In the genomic region with DNA sequence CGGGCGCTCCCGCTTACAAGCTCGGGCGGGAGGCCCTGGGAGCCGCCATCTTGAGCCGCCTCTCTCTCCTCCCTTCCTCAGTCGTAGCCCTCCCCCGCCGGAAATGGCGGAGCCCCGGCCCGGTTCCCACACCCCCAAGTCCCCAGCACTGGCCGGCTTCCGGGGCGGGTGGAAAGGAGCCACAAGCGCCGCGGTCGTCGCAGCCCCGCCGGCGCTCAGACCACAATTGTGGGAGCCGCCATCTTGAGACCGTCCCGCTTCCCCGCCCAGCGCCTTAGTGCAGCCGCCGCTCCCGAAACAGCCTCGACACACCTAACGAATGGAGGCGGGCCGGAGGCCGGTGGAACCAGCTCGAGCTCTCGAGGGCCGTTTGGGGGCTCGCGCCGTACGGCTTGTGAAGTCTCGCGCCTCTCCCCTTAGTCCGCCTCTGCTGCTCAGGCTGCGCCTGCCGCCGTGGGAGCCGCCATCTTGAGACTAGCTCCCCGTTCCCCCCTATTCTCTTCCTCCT, we compare ENCODE assay signal across 8 cellular contexts. TPM values are rescaled to one million over a fixed set of nuclear protein-coding genes. Genes with fewer than 3 reads are reported as not detected.
DNase-seq lines count a peak whose midpoint lies in the region; ATAC-seq, FAIRE-seq and TF ChIP-seq lines count a peak whose summit lies in the region.

No MANE protein-coding gene starts in this region.

- peak overlapping the region; percentile 83 for H3K4me3 ChIP-seq in AG04450 (ENCODE audit: low read depth, low read length)
- H3K4me3 ChIP-seq in coronary artery = peak overlapping the region; percentile 87
- peak overlapping the region; percentile 85 to 90 (median 89) for H3K4me3 ChIP-seq in HepG2 (replicated peaks in 1 of 3; ENCODE audit: insufficient read depth in 1 of 3, low read depth in 2 of 3, low read length in 3 of 3)

- H3K27ac ChIP-seq in AG04450 (ENCODE audit: low read depth, low read length) (peak overlapping the region; percentile 98), coronary artery (peak overlapping the region; percentile 99), HepG2 (ENCODE audit: extremely low read length, insufficient read depth, low read length) (peak overlapping the region; percentile 100)

- H3K27me3 ChIP-seq in AG04450 (ENCODE audit: control insufficient read depth, insufficient read depth, low read length) = no peaks in the 10 kb centered on the region
- H3K27me3 ChIP-seq in HepG2 (ENCODE audit: control insufficient read depth in 1 of 2, insufficient read depth in 2 of 2, low read length in 2 of 2) = no peaks in the 10 kb centered on the region; a peak in 1 of 5 replicates

- H3K4me1 ChIP-seq in HepG2 (ENCODE audit: insufficient read depth, low read length) = peaks cover 60% of the 10 kb centered on the region

- peaks cover 33% of the 10 kb centered on the region for H4K20me1 ChIP-seq in HepG2 (ENCODE audit: insufficient read depth, low read length)

- no peaks in the 10 kb centered on the region for H3K27me3 Mint-ChIP-seq in activated CD4-positive, alpha-beta T cell treated with anti-CD3 and anti-CD28 coated beads, Interleukin-2, amount 10 ng/mL, durations not matched to agents 7 days and 5 days

- H3K36me3 Mint-ChIP-seq in activated CD4-positive, alpha-beta T cell treated with anti-CD3 and anti-CD28 coated beads, Interleukin-2, amount 10 ng/mL, durations not matched to agents 7 days and 5 days (ENCODE audit: low read depth) = peaks cover 31% of the 10 kb centered on the region

- TF ChIP-seq EP300 in HepG2 (IDR thresholded peaks at IDR 0.05; ENCODE audit: low read depth in 2 of 2, low read length in 2 of 2) (no peak), HepG2 (CRISPR knock-in tag; IDR thresholded peaks at IDR 0.05; ENCODE audit: borderline replicate concordance) (no peak)

- CTCF ChIA-PET in AG04450 (lab: Charles Lee) (interaction anchor here (1.6 kb wide), 1 partner anchor 42 kb away, joined by 7 read pairs; no protein-coding TSS in a partner anchor), HepG2 (lab: Yijun Ruan, JAX; ENCODE audit: low intra/inter-chr PET ratio, low total read pairs) (no interaction called here)
- CTCF ChIA-PET in activated CD4-positive, alpha-beta T cell treated with anti-CD3 and anti-CD28 coated beads, Interleukin-2, amount 10 ng/mL, durations not matched to agents 7 days and 5 days (lab: Charles Lee) = interaction anchor here (1.5 to 7.6 kb wide), 3 partner anchors 22 to 47 kb away, joined by 3 to 82 read pairs (median 5); a partner anchor contains a TSS

- no peaks in the 10 kb centered on the region for H3K9me3 Mint-ChIP-seq in activated CD4-positive, alpha-beta T cell treated with anti-CD3 and anti-CD28 coated beads, Interleukin-2, amount 10 ng/mL, durations not matched to agents 7 days and 5 days

- H2AFZ ChIP-seq in HepG2 (ENCODE audit: low read length) = no peak overlapping the region

- POLR2A ChIA-PET in AG04450 (lab: Yijun Ruan, JAX) (interaction anchor here (0.6 to 0.8 kb wide), 2 partner anchors 9 to 177 kb away, joined by 4 to 7 read pairs; a partner anchor contains a TSS), HepG2 (lab: Yijun Ruan, JAX) (interaction anchor here (1.0 to 6.3 kb wide), 6 partner anchors 24 to 49 kb away, joined by 3 to 54 read pairs (median 9); a partner anchor contains a TSS)
- POLR2A ChIA-PET in activated CD4-positive, alpha-beta T cell treated with anti-CD3 and anti-CD28 coated beads, Interleukin-2, amount 10 ng/mL, durations not matched to agents 7 days and 5 days (lab: Charles Lee) = interaction anchor here (0.9 kb wide), 1 partner anchor 10 kb away, joined by 4 read pairs; no protein-coding TSS in a partner anchor

- DNase-seq in AG04450 (ENCODE audit: low read depth, low spot score) = peak; percentile 61
- DNase-seq in NCI-H510A (lab: John Stamatoyannopoulos, UW) = peak; percentile 79
- DNase-seq in activated CD4-positive, alpha-beta T cell treated with anti-CD3 and anti-CD28 coated beads, Interleukin-2, amount 10 ng/mL, durations not matched to agents 7 days and 5 days = peak; percentile 89
- DNase-seq in coronary artery (ENCODE audit: low spot score) = peak; percentile 94
- peak; percentile 65 for DNase-seq in HepG2 (ENCODE audit: low spot score)
- peak; percentile 72 to 86 for DNase-seq in stimulated activated CD4-positive, alpha-beta T cell treated with anti-CD3 and anti-CD28 coated beads, Interleukin-2, amount 100 ng/mL, for 48 hours

- TF ChIP-seq RAD21 in HepG2 (CRISPR knock-in tag; IDR thresholded peaks at IDR 0.05) = no peak

- BruUV-seq in HepG2 (replicated peaks; lab: Mats Ljungman, UMichigan) = no TSS peak

- peak overlapping the region; percentile 64 for H3K4me2 ChIP-seq in HepG2 (ENCODE audit: low read depth, low read length)

- H3K4me3 Mint-ChIP-seq in activated CD4-positive, alpha-beta T cell treated with anti-CD3 and anti-CD28 coated beads, Interleukin-2, amount 10 ng/mL, durations not matched to agents 7 days and 5 days = peak overlapping the region; percentile 100

- H3K79me2 ChIP-seq in HepG2 (ENCODE audit: insufficient read depth, low read length) = peaks cover 55% of the 10 kb centered on the region

- TF ChIP-seq CTCF in AG04450 (IDR thresholded peaks at IDR 0.05; ENCODE audit: low read depth, low read length) (no peak), coronary artery (IDR thresholded peaks at IDR 0.05) (no peak), HepG2 (CRISPR knock-in tag; IDR thresholded peaks at IDR 0.05) (no peak)

- H3K9me3 ChIP-seq in AG04450 (ENCODE audit: control insufficient read depth, insufficient read depth, low read length) = no peaks in the 10 kb centered on the region; the same call in 1 of the 2 replicates
- no peaks in the 10 kb centered on the region for H3K9me3 ChIP-seq in HepG2 (ENCODE audit: low read length)

- in situ Hi-C loops in HepG2 (cut with HindIII; ENCODE audit: extremely low pct_ligation_motif_present, low pct_unique_long_range_greater_than_20kb) = loop anchor here (5.0 kb wide), 1 partner anchor 41 kb away; no protein-coding TSS in a partner anchor

- TF ChIP-seq POLR2A in HepG2 (IDR thresholded peaks at IDR 0.05; ENCODE audit: insufficient read depth in 1 of 2, low read depth in 2 of 2, low read length in 2 of 2) = no peak; a peak in 2 of 4 replicates

- H3K36me3 ChIP-seq in HepG2 (replicated peaks in 1 of 2; ENCODE audit: control insufficient read depth in 1 of 2, insufficient read depth in 2 of 2, low read length in 2 of 2) = peaks cover 0 to 11% of the 10 kb centered on the region in 2 experiments; a peak in 2 of 5 replicates

- H3K9ac ChIP-seq in HepG2 (ENCODE audit: insufficient read depth, low read depth, low read length) = peak overlapping the region; percentile 100

- ATAC-seq in GM18907 (IDR thresholded peaks at IDR 0.05; ENCODE audit: unreplicated experiment) (peak; percentile 50), HG03175 (IDR thresholded peaks at IDR 0.05; ENCODE audit: unreplicated experiment) (peak; percentile 31), HepG2 (peak; percentile 74)

- no peak for FAIRE-seq in HepG2 (lab: Jason Lieb, UNC)

- H3K27ac Mint-ChIP-seq in activated CD4-positive, alpha-beta T cell treated with anti-CD3 and anti-CD28 coated beads, Interleukin-2, amount 10 ng/mL, durations not matched to agents 7 days and 5 days = peak overlapping the region; percentile 100

- no CpG with 5 or more reads among the region's 52 CpGs for WGBS in HepG2 (ENCODE audit: low lambda C conversion rate)

- intact Hi-C loops in HepG2 (cut with micrococcal nuclease; ENCODE audit: unreplicated experiment) = no loop called here

- H3K4me1 Mint-ChIP-seq in activated CD4-positive, alpha-beta T cell treated with anti-CD3 and anti-CD28 coated beads, Interleukin-2, amount 10 ng/mL, durations not matched to agents 7 days and 5 days = peaks cover 43% of the 10 kb centered on the region

RNA-seq across cellular contexts. Expression of a gene that starts 0.4 kb away (rescaled TPM):
- polyA plus RNA-seq in AG04450 (2011; rRNA removed) (2.7 and 5.8 TPM in 2 replicates), HepG2 (2011; rRNA removed) (5.8 TPM in 2 replicates)
- 17.9 and 26.6 TPM in 2 replicates for polyA minus RNA-seq in AG04450 (2011; rRNA and poly(A)+ RNA removed)
- total RNA-seq in activated CD4-positive, alpha-beta T cell treated with anti-CD3 and anti-CD28 coated beads, Interleukin-2, amount 10 ng/mL, durations not matched to agents 7 days and 5 days = 100 to 1,000 TPM; 116 to 121 TPM
- 17.8 and 24.0 TPM in 2 replicates for total RNA-seq in HepG2 (2016; rRNA removed; fragmentation: Illumina TruSeq; extraction: Trizol)
- total RNA-seq in HepG2 (2016; cell fraction: cytosol; rRNA removed; fragmentation: Illumina TruSeq; extraction: Trizol; ENCODE audit: low read depth) = 3.1 and 3.2 TPM in 2 replicates
- 18.3 and 20.3 TPM in 2 replicates for total RNA-seq in HepG2 (2016; cell fraction: insoluble cytoplasmic fraction; rRNA removed; fragmentation: Illumina TruSeq; extraction: Trizol)
- total RNA-seq in HepG2 (2016; cell fraction: membrane; rRNA removed; fragmentation: Illumina TruSeq; extraction: Trizol) = 11.9 and 12.8 TPM in 2 replicates
- total RNA-seq in HepG2 (2016; cell fraction: nucleus; rRNA removed; fragmentation: Illumina TruSeq; extraction: Trizol) = 17.9 and 21.9 TPM in 2 replicates
- 4.6 and 5.7 TPM in 2 replicates for polyA plus RNA-seq in HepG2 (2011; cell fraction: cytosol; rRNA removed)
- 27.7 and 34.4 TPM in 2 replicates for polyA plus RNA-seq in HepG2 (2011; cell fraction: nucleus; rRNA removed)
- 18.3 and 21.2 TPM in 2 replicates for polyA plus RNA-seq in HepG2 (2012)
- polyA plus RNA-seq in HepG2 (2016; cell fraction: cytosol; fragmentation: Illumina TruSeq; extraction: Trizol; ENCODE audit: low read depth) = 2.2 and 2.6 TPM in 2 replicates
- polyA plus RNA-seq in HepG2 (2016; cell fraction: insoluble cytoplasmic fraction; fragmentation: Illumina TruSeq; extraction: Trizol; ENCODE audit: low read depth) = 32.5 and 46.4 TPM in 2 replicates
- 7.0 and 9.4 TPM in 2 replicates for polyA plus RNA-seq in HepG2 (2016; cell fraction: membrane; fragmentation: Illumina TruSeq; extraction: Trizol; ENCODE audit: low read depth)
- polyA plus RNA-seq in HepG2 (2016; cell fraction: nucleus; fragmentation: Illumina TruSeq; extraction: Trizol; ENCODE audit: insufficient read depth, low read depth) = 60.1 and 68.4 TPM in 2 replicates
- 16.9 and 25.4 TPM in 2 replicates for polyA minus RNA-seq in HepG2 (2011; rRNA and poly(A)+ RNA removed; ENCODE audit: low replicate concordance)
- 17.9 and 19.6 TPM in 2 replicates for polyA minus RNA-seq in HepG2 (2011; cell fraction: cytosol; rRNA and poly(A)+ RNA removed)
- 10.3 and 14.4 TPM in 2 replicates for polyA minus RNA-seq in HepG2 (2011; cell fraction: nucleus; rRNA and poly(A)+ RNA removed)

RNA-seq across cellular contexts. Expression of a gene that starts 1.4 kb away (rescaled TPM):
- polyA plus RNA-seq in AG04450 (2011; rRNA removed) (3.2 and 3.9 TPM in 2 replicates), HepG2 (2011; rRNA removed) (6.2 and 6.7 TPM in 2 replicates)
- polyA minus RNA-seq in AG04450 (2011; rRNA and poly(A)+ RNA removed) = 2.2 and 2.6 TPM in 2 replicates
- 1 to 10 TPM; 7.9 to 8.5 TPM for total RNA-seq in activated CD4-positive, alpha-beta T cell treated with anti-CD3 and anti-CD28 coated beads, Interleukin-2, amount 10 ng/mL, durations not matched to agents 7 days and 5 days
- 1.7 and 2.2 TPM in 2 replicates for total RNA-seq in HepG2 (2016; rRNA removed; fragmentation: Illumina TruSeq; extraction: Trizol)
- total RNA-seq in HepG2 (2016; cell fraction: cytosol; rRNA removed; fragmentation: Illumina TruSeq; extraction: Trizol; ENCODE audit: low read depth) = 0.40 and 0.53 TPM in 2 replicates
- 2.0 and 3.2 TPM in 2 replicates for total RNA-seq in HepG2 (2016; cell fraction: insoluble cytoplasmic fraction; rRNA removed; fragmentation: Illumina TruSeq; extraction: Trizol)
- total RNA-seq in HepG2 (2016; cell fraction: membrane; rRNA removed; fragmentation: Illumina TruSeq; extraction: Trizol) = 1.1 and 1.3 TPM in 2 replicates
- 2.5 and 3.6 TPM in 2 replicates for total RNA-seq in HepG2 (2016; cell fraction: nucleus; rRNA removed; fragmentation: Illumina TruSeq; extraction: Trizol)
- 7.0 and 11.0 TPM in 2 replicates for polyA plus RNA-seq in HepG2 (2011; cell fraction: cytosol; rRNA removed)
- polyA plus RNA-seq in HepG2 (2011; cell fraction: nucleus; rRNA removed) = 4.7 and 4.8 TPM in 2 replicates
- 5.0 and 5.4 TPM in 2 replicates for polyA plus RNA-seq in HepG2 (2012)
- 0.63 and 0.91 TPM in 2 replicates for polyA plus RNA-seq in HepG2 (2016; cell fraction: cytosol; fragmentation: Illumina TruSeq; extraction: Trizol; ENCODE audit: low read depth)
- 1.3 and 2.0 TPM in 2 replicates for polyA plus RNA-seq in HepG2 (2016; cell fraction: insoluble cytoplasmic fraction; fragmentation: Illumina TruSeq; extraction: Trizol; ENCODE audit: low read depth)
- 0.69 and 1.2 TPM in 2 replicates for polyA plus RNA-seq in HepG2 (2016; cell fraction: membrane; fragmentation: Illumina TruSeq; extraction: Trizol; ENCODE audit: low read depth)
- polyA plus RNA-seq in HepG2 (2016; cell fraction: nucleus; fragmentation: Illumina TruSeq; extraction: Trizol; ENCODE audit: insufficient read depth, low read depth) = 3.0 and 3.8 TPM in 2 replicates
- 9.2 and 13.1 TPM in 2 replicates for polyA minus RNA-seq in HepG2 (2011; rRNA and poly(A)+ RNA removed; ENCODE audit: low replicate concordance)
- polyA minus RNA-seq in HepG2 (2011; cell fraction: cytosol; rRNA and poly(A)+ RNA removed) = 3.5 and 3.7 TPM in 2 replicates
- polyA minus RNA-seq in HepG2 (2011; cell fraction: nucleus; rRNA and poly(A)+ RNA removed) = 1.4 and 3.5 TPM in 2 replicates

RNA-seq across cellular contexts. Expression of a gene that starts 26.7 kb away (rescaled TPM):
- polyA plus RNA-seq in AG04450 (2011; rRNA removed) (0.14 and 0.16 TPM in 2 replicates), HepG2 (2011; rRNA removed) (2.0 and 2.6 TPM in 2 replicates)
- polyA minus RNA-seq in AG04450 (2011; rRNA and poly(A)+ RNA removed) = 0.18 TPM in 1 of 2 replicates, not detected in the other
- 10 to 100 TPM; 14.2 to 16.5 TPM for total RNA-seq in activated CD4-positive, alpha-beta T cell treated with anti-CD3 and anti-CD28 coated beads, Interleukin-2, amount 10 ng/mL, durations not matched to agents 7 days and 5 days
- 0.77 and 1.4 TPM in 2 replicates for total RNA-seq in HepG2 (2016; rRNA removed; fragmentation: Illumina TruSeq; extraction: Trizol)
- total RNA-seq in HepG2 (2016; cell fraction: cytosol; rRNA removed; fragmentation: Illumina TruSeq; extraction: Trizol; ENCODE audit: low read depth) = not detected in 2 replicates
- total RNA-seq in HepG2 (2016; cell fraction: insoluble cytoplasmic fraction; rRNA removed; fragmentation: Illumina TruSeq; extraction: Trizol) = 0.48 and 1.3 TPM in 2 replicates
- 0.31 and 0.34 TPM in 2 replicates for total RNA-seq in HepG2 (2016; cell fraction: membrane; rRNA removed; fragmentation: Illumina TruSeq; extraction: Trizol)
- 0.78 and 1.4 TPM in 2 replicates for total RNA-seq in HepG2 (2016; cell fraction: nucleus; rRNA removed; fragmentation: Illumina TruSeq; extraction: Trizol)
- polyA plus RNA-seq in HepG2 (2011; cell fraction: cytosol; rRNA removed) = 2.7 and 3.2 TPM in 2 replicates
- 7.0 and 9.2 TPM in 2 replicates for polyA plus RNA-seq in HepG2 (2011; cell fraction: nucleus; rRNA removed)
- 1.5 and 2.1 TPM in 2 replicates for polyA plus RNA-seq in HepG2 (2012)
- 0.29 and 0.48 TPM in 2 replicates for polyA plus RNA-seq in HepG2 (2016; cell fraction: cytosol; fragmentation: Illumina TruSeq; extraction: Trizol; ENCODE audit: low read depth)
- polyA plus RNA-seq in HepG2 (2016; cell fraction: insoluble cytoplasmic fraction; fragmentation: Illumina TruSeq; extraction: Trizol; ENCODE audit: low read depth) = 0.72 and 1.8 TPM in 2 replicates
- 0.16 and 0.45 TPM in 2 replicates for polyA plus RNA-seq in HepG2 (2016; cell fraction: membrane; fragmentation: Illumina TruSeq; extraction: Trizol; ENCODE audit: low read depth)
- polyA plus RNA-seq in HepG2 (2016; cell fraction: nucleus; fragmentation: Illumina TruSeq; extraction: Trizol; ENCODE audit: insufficient read depth, low read depth) = 0.89 and 1.6 TPM in 2 replicates
- polyA minus RNA-seq in HepG2 (2011; rRNA and poly(A)+ RNA removed; ENCODE audit: low replicate concordance) = 3.3 TPM in 1 of 2 replicates, not detected in the other
- polyA minus RNA-seq in HepG2 (2011; cell fraction: cytosol; rRNA and poly(A)+ RNA removed) = 0.53 and 1.5 TPM in 2 replicates
- 1.6 and 1.7 TPM in 2 replicates for polyA minus RNA-seq in HepG2 (2011; cell fraction: nucleus; rRNA and poly(A)+ RNA removed)

RNA-seq across cellular contexts. Expression of a gene that starts 36.3 kb away (rescaled TPM):
- polyA plus RNA-seq in AG04450 (2011; rRNA removed) (42.9 and 63.4 TPM in 2 replicates), HepG2 (2011; rRNA removed) (49.1 and 49.2 TPM in 2 replicates)
- polyA minus RNA-seq in AG04450 (2011; rRNA and poly(A)+ RNA removed) = 43.7 and 49.1 TPM in 2 replicates
- total RNA-seq in activated CD4-positive, alpha-beta T cell treated with anti-CD3 and anti-CD28 coated beads, Interleukin-2, amount 10 ng/mL, durations not matched to agents 7 days and 5 days = 10 to 100 TPM; 72.9 to 83.2 TPM
- 51.1 and 51.7 TPM in 2 replicates for total RNA-seq in HepG2 (2016; rRNA removed; fragmentation: Illumina TruSeq; extraction: Trizol)
- total RNA-seq in HepG2 (2016; cell fraction: cytosol; rRNA removed; fragmentation: Illumina TruSeq; extraction: Trizol; ENCODE audit: low read depth) = 55.8 and 62.5 TPM in 2 replicates
- total RNA-seq in HepG2 (2016; cell fraction: insoluble cytoplasmic fraction; rRNA removed; fragmentation: Illumina TruSeq; extraction: Trizol) = 47.6 and 50.9 TPM in 2 replicates
- total RNA-seq in HepG2 (2016; cell fraction: membrane; rRNA removed; fragmentation: Illumina TruSeq; extraction: Trizol) = 52.1 and 59.2 TPM in 2 replicates
- total RNA-seq in HepG2 (2016; cell fraction: nucleus; rRNA removed; fragmentation: Illumina TruSeq; extraction: Trizol) = 27.3 and 30.2 TPM in 2 replicates
- polyA plus RNA-seq in HepG2 (2011; cell fraction: cytosol; rRNA removed) = 61.9 and 80.7 TPM in 2 replicates
- polyA plus RNA-seq in HepG2 (2011; cell fraction: nucleus; rRNA removed) = 84.9 and 98.2 TPM in 2 replicates
- polyA plus RNA-seq in HepG2 (2012) = 45.4 and 52.3 TPM in 2 replicates
- 168 and 195 TPM in 2 replicates for polyA plus RNA-seq in HepG2 (2016; cell fraction: cytosol; fragmentation: Illumina TruSeq; extraction: Trizol; ENCODE audit: low read depth)
- polyA plus RNA-seq in HepG2 (2016; cell fraction: insoluble cytoplasmic fraction; fragmentation: Illumina TruSeq; extraction: Trizol; ENCODE audit: low read depth) = 99.2 and 109 TPM in 2 replicates
- 92.8 and 108 TPM in 2 replicates for polyA plus RNA-seq in HepG2 (2016; cell fraction: membrane; fragmentation: Illumina TruSeq; extraction: Trizol; ENCODE audit: low read depth)
- polyA plus RNA-seq in HepG2 (2016; cell fraction: nucleus; fragmentation: Illumina TruSeq; extraction: Trizol; ENCODE audit: insufficient read depth, low read depth) = 92.2 and 97.8 TPM in 2 replicates
- 30.3 and 98.8 TPM in 2 replicates for polyA minus RNA-seq in HepG2 (2011; rRNA and poly(A)+ RNA removed; ENCODE audit: low replicate concordance)
- polyA minus RNA-seq in HepG2 (2011; cell fraction: cytosol; rRNA and poly(A)+ RNA removed) = 14.6 and 17.3 TPM in 2 replicates
- 23.7 and 25.0 TPM in 2 replicates for polyA minus RNA-seq in HepG2 (2011; cell fraction: nucleus; rRNA and poly(A)+ RNA removed)

RNA-seq across cellular contexts. Expression of a gene that starts 45.1 kb away (rescaled TPM):
- 0.12 and 0.16 TPM in 2 replicates for polyA plus RNA-seq in AG04450 (2011; rRNA removed)
- 0.69 TPM in 1 of 2 replicates, not detected in the other for polyA minus RNA-seq in AG04450 (2011; rRNA and poly(A)+ RNA removed)
- 100 to 1,000 TPM; 303 to 334 TPM for total RNA-seq in activated CD4-positive, alpha-beta T cell treated with anti-CD3 and anti-CD28 coated beads, Interleukin-2, amount 10 ng/mL, durations not matched to agents 7 days and 5 days
- total RNA-seq in HepG2 (2016; rRNA removed; fragmentation: Illumina TruSeq; extraction: Trizol) = 0.64 TPM in 1 of 2 replicates, not detected in the other
- not detected in 2 replicates for total RNA-seq in HepG2 (2016; cell fraction: cytosol; rRNA removed; fragmentation: Illumina TruSeq; extraction: Trizol; ENCODE audit: low read depth)
- 0.22 TPM in 1 of 2 replicates, not detected in the other for total RNA-seq in HepG2 (2016; cell fraction: insoluble cytoplasmic fraction; rRNA removed; fragmentation: Illumina TruSeq; extraction: Trizol)
- total RNA-seq in HepG2 (2016; cell fraction: membrane; rRNA removed; fragmentation: Illumina TruSeq; extraction: Trizol) = 0.28 TPM in 1 of 2 replicates, not detected in the other
- total RNA-seq in HepG2 (2016; cell fraction: nucleus; rRNA removed; fragmentation: Illumina TruSeq; extraction: Trizol) = 0.41 TPM in 1 of 2 replicates, not detected in the other
- 0.57 and 1.1 TPM in 2 replicates for polyA plus RNA-seq in HepG2 (2011; rRNA removed)
- 0.10 and 0.19 TPM in 2 replicates for polyA plus RNA-seq in HepG2 (2011; cell fraction: cytosol; rRNA removed)
- 7.0 and 9.1 TPM in 2 replicates for polyA plus RNA-seq in HepG2 (2011; cell fraction: nucleus; rRNA removed)
- polyA plus RNA-seq in HepG2 (2012) = 0.35 and 0.59 TPM in 2 replicates
- polyA plus RNA-seq in HepG2 (2016; cell fraction: cytosol; fragmentation: Illumina TruSeq; extraction: Trizol; ENCODE audit: low read depth) = not detected in 2 replicates
- not detected in 2 replicates for polyA plus RNA-seq in HepG2 (2016; cell fraction: insoluble cytoplasmic fraction; fragmentation: Illumina TruSeq; extraction: Trizol; ENCODE audit: low read depth)
- polyA plus RNA-seq in HepG2 (2016; cell fraction: membrane; fragmentation: Illumina TruSeq; extraction: Trizol; ENCODE audit: low read depth) = not detected in 2 replicates
- polyA plus RNA-seq in HepG2 (2016; cell fraction: nucleus; fragmentation: Illumina TruSeq; extraction: Trizol; ENCODE audit: insufficient read depth, low read depth) = 0.64 and 1.9 TPM in 2 replicates
- polyA minus RNA-seq in HepG2 (2011; rRNA and poly(A)+ RNA removed; ENCODE audit: low replicate concordance) = 1.6 and 1.8 TPM in 2 replicates
- polyA minus RNA-seq in HepG2 (2011; cell fraction: cytosol; rRNA and poly(A)+ RNA removed) = 1.1 TPM in 1 of 2 replicates, not detected in the other
- 1.2 and 2.8 TPM in 2 replicates for polyA minus RNA-seq in HepG2 (2011; cell fraction: nucleus; rRNA and poly(A)+ RNA removed)

Comparison
In these comparisons a context has a peak if more than half of its experiments do, and no peak if none do; other contexts are left out.
1. Peak in every context shown above with its lines: DNase-seq, ATAC-seq, H3K4me3 ChIP-seq and H3K27ac ChIP-seq.